In genomic region chr3:33446886-33447625, GRCh38 we compare ENCODE assay signal across 7 cellular contexts. TPM values are rescaled to one million over a fixed set of nuclear protein-coding genes. Genes with fewer than 3 reads are reported as not detected.
DNase-seq lines count a peak whose midpoint lies in the region; ATAC-seq and TF ChIP-seq lines count a peak whose summit lies in the region.
"Not testable (repeated sequence)": the region's sequence is repeated elsewhere in the genome, so short reads cannot be mapped to it uniquely, and the experiment has no call there.

No MANE protein-coding gene starts in this region.

- CTCF ChIA-PET in activated CD4-positive, alpha-beta T cell treated with anti-CD3 and anti-CD28 coated beads, Interleukin-2, amount 10 ng/mL, durations not matched to agents 7 days and 5 days (lab: Charles Lee), result interaction anchor here (1.2 kb wide), 1 partner anchor 9 kb away, joined by 5 read pairs; no protein-coding TSS in a partner anchor

- TF ChIP-seq CTCF in endothelial cell (IDR thresholded peaks at IDR 0.05; ENCODE audit: unreplicated experiment); neural progenitor cell (IDR thresholded peaks at IDR 0.05): not testable (repeated sequence)

- not testable (repeated sequence) for H3K27ac ChIP-seq in neural progenitor cell

- H3K4me3 ChIP-seq in NT2/D1 (ENCODE audit: insufficient read length, low read depth), result peak overlapping the region; percentile 49
- H3K4me3 ChIP-seq in neural progenitor cell, result peak overlapping the region; percentile 84

- DNase-seq in NT2/D1 (ENCODE audit: low read depth, low spot score); activated CD4-positive, alpha-beta T cell treated with anti-CD3 and anti-CD28 coated beads, Interleukin-2, amount 10 ng/mL, durations not matched to agents 7 days and 5 days; memory B cell (ENCODE audit: low spot score in 2 of 2): not testable (repeated sequence)
- DNase-seq in endothelial cell (ENCODE audit: low spot score) (peak; percentile 18), neural progenitor cell (ENCODE audit: low spot score) (peak; percentile 44)

- H3K27ac Mint-ChIP-seq in activated CD4-positive, alpha-beta T cell treated with anti-CD3 and anti-CD28 coated beads, Interleukin-2, amount 10 ng/mL, durations not matched to agents 7 days and 5 days; endothelial cell (ENCODE audit: unreplicated experiment); memory B cell: not testable (repeated sequence)
- peak overlapping the region; percentile 2 for H3K27ac Mint-ChIP-seq in activated naive CD8-positive, alpha-beta T cell
- peak overlapping the region; percentile 98 for H3K27ac Mint-ChIP-seq in neural progenitor cell

- H3K4me1 ChIP-seq in ES-I3 (ENCODE audit: insufficient read depth, low read length); NT2/D1 (ENCODE audit: insufficient read depth, insufficient read length); neural progenitor cell: not testable (repeated sequence)

- H2AFZ ChIP-seq in neural progenitor cell (replicated peaks), result peak overlapping the region; percentile 61

- H3K27me3 ChIP-seq in NT2/D1 (ENCODE audit: insufficient read depth, insufficient read length); neural progenitor cell: not testable (repeated sequence)

- peaks cover 29% of the 10 kb centered on the region for H3K79me2 ChIP-seq in neural progenitor cell (ENCODE audit: low read depth)

- not testable (repeated sequence) for ATAC-seq in memory B cell (ENCODE audit: low read depth)

- H3K4me1 Mint-ChIP-seq in activated CD4-positive, alpha-beta T cell treated with anti-CD3 and anti-CD28 coated beads, Interleukin-2, amount 10 ng/mL, durations not matched to agents 7 days and 5 days, result peaks cover 13% of the 10 kb centered on the region
- peaks cover 21% of the 10 kb centered on the region for H3K4me1 Mint-ChIP-seq in activated naive CD8-positive, alpha-beta T cell (ENCODE audit: low read depth)
- peaks cover 19% of the 10 kb centered on the region for H3K4me1 Mint-ChIP-seq in endothelial cell (ENCODE audit: unreplicated experiment)
- H3K4me1 Mint-ChIP-seq in memory B cell, result not testable (repeated sequence)
- H3K4me1 Mint-ChIP-seq in neural progenitor cell, result peaks cover 23% of the 10 kb centered on the region

- not testable (repeated sequence) for H4K20me1 ChIP-seq in neural progenitor cell (ENCODE audit: low read depth)

- not testable (repeated sequence) for H3K9me3 ChIP-seq in ES-I3 (ENCODE audit: control insufficient read depth, insufficient read depth, low read length); NT2/D1 (ENCODE audit: insufficient read depth, low read length); neural progenitor cell (ENCODE audit: low read depth)

- peak overlapping the region; percentile 57 for H3K4me3 Mint-ChIP-seq in activated CD4-positive, alpha-beta T cell treated with anti-CD3 and anti-CD28 coated beads, Interleukin-2, amount 10 ng/mL, durations not matched to agents 7 days and 5 days
- peak overlapping the region; percentile 87 for H3K4me3 Mint-ChIP-seq in activated naive CD8-positive, alpha-beta T cell
- H3K4me3 Mint-ChIP-seq in endothelial cell (ENCODE audit: unreplicated experiment) (peak overlapping the region; percentile 94), memory B cell (peak overlapping the region; percentile 65), neural progenitor cell (peak overlapping the region; percentile 97)

- H3F3A ChIP-seq in neural progenitor cell (ENCODE audit: low read depth), result peaks cover 11% of the 10 kb centered on the region

- not testable (repeated sequence) for H3K36me3 Mint-ChIP-seq in activated CD4-positive, alpha-beta T cell treated with anti-CD3 and anti-CD28 coated beads, Interleukin-2, amount 10 ng/mL, durations not matched to agents 7 days and 5 days (ENCODE audit: low read depth); activated naive CD8-positive, alpha-beta T cell; endothelial cell (ENCODE audit: low read depth, unreplicated experiment); memory B cell; neural progenitor cell

- peak overlapping the region; percentile 69; the same call in 1 of the 2 replicates for H3K9ac ChIP-seq in ES-I3 (ENCODE audit: low read depth, low read length)
- H3K9ac ChIP-seq in NT2/D1 (ENCODE audit: insufficient read length, low read depth), result peak overlapping the region; percentile 26
- peak overlapping the region; percentile 40 for H3K9ac ChIP-seq in neural progenitor cell

- H3K36me3 ChIP-seq in ES-I3 (ENCODE audit: insufficient read depth, low read length); NT2/D1 (ENCODE audit: insufficient read depth, insufficient read length, low read length); neural progenitor cell: not testable (repeated sequence)

- H3K27me3 Mint-ChIP-seq in activated CD4-positive, alpha-beta T cell treated with anti-CD3 and anti-CD28 coated beads, Interleukin-2, amount 10 ng/mL, durations not matched to agents 7 days and 5 days; activated naive CD8-positive, alpha-beta T cell; endothelial cell (ENCODE audit: unreplicated experiment); memory B cell; neural progenitor cell (ENCODE audit: insufficient read depth, low read depth): not testable (repeated sequence)

- POLR2A ChIA-PET in activated CD4-positive, alpha-beta T cell treated with anti-CD3 and anti-CD28 coated beads, Interleukin-2, amount 10 ng/mL, durations not matched to agents 7 days and 5 days (lab: Charles Lee), result not testable (repeated sequence)

- peak overlapping the region; percentile 80 for H3K4me2 ChIP-seq in neural progenitor cell

- not testable (repeated sequence) for H3K9me3 Mint-ChIP-seq in activated CD4-positive, alpha-beta T cell treated with anti-CD3 and anti-CD28 coated beads, Interleukin-2, amount 10 ng/mL, durations not matched to agents 7 days and 5 days; activated naive CD8-positive, alpha-beta T cell (ENCODE audit: low read depth); endothelial cell (ENCODE audit: unreplicated experiment); memory B cell; neural progenitor cell

RNA-seq across cellular contexts. Expression of gene UBP1, which starts 6.9 kb away (rescaled TPM):
- 10 to 100 TPM; 63.2 to 76.3 TPM for total RNA-seq in activated CD4-positive, alpha-beta T cell treated with anti-CD3 and anti-CD28 coated beads, Interleukin-2, amount 10 ng/mL, durations not matched to agents 7 days and 5 days
- total RNA-seq in endothelial cell (ENCODE audit: unreplicated experiment) (83.3 TPM), neural progenitor cell (ENCODE audit: low replicate concordance) (62.3 and 74.1 TPM in 2 replicates)
